Comparison of ENCODE assay signal across 8 cellular contexts in the genomic region with DNA sequence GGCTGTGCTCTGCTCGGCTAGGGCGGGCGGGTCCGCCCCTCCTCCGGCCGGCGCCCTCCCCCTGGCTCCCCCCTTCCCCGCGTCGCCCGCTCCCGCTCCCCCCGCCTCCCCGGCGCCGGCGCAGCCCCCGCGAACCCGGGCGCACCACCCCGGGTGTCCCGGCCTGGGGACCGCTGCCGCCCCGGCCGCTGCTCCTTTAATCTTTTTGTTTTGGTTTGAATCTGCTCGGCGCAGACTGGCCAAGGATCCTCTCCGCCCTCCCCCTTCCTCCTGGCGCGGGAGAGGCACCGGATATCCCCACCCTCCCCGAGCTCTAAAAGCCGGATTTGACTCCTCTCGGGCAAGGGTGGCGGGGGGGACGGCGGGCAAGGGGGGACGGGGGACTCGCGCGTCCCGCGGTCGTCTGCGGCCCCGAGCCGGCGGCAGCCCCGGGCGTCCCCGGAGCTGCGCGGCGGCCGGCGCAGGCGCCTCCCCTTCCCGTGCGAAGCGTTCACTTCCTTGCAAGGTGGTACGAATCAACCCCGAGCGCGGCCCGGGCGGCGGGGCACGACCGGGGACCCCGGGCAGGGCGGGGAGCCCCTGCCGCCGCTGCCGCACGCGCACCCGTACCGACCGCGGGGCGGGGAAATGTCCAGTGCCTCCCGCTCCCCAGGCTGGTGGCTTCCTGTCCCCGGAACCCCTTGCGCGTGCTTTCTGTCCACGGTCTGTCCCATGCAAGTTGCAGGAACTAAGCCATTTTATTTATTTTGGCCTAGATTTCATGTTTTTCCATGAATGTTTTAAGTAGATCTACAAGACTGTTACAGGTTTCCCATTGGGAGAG. TPM values are rescaled to one million over a fixed set of nuclear protein-coding genes. Genes with fewer than 3 reads are reported as not detected.
A peak's percentile ranks its signal among the peaks of the same experiment; 100 is the strongest.
DNase-seq lines count a peak whose midpoint lies in the region; ATAC-seq and TF ChIP-seq lines count a peak whose summit lies in the region.

A gene with protein sequence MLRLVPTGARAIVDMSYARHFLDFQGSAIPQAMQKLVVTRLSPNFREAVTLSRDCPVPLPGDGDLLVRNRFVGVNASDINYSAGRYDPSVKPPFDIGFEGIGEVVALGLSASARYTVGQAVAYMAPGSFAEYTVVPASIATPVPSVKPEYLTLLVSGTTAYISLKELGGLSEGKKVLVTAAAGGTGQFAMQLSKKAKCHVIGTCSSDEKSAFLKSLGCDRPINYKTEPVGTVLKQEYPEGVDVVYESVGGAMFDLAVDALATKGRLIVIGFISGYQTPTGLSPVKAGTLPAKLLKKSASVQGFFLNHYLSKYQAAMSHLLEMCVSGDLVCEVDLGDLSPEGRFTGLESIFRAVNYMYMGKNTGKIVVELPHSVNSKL (minus strand): TSS at position 11 of the 823 bp plus-strand sequence. CDS start 81 bp downstream, outside the sequence.

- H3K27ac ChIP-seq in DND-41 (ENCODE audit: low read length) (peak within 1 kb of the TSS; percentile 95), stomach (peak within 1 kb of the TSS; percentile 96 to 99 (median 98))
- peak within 1 kb of the TSS; percentile 90 for H3K27ac ChIP-seq in naive thymus-derived CD4-positive, alpha-beta T cell (ENCODE audit: low read depth, low read length)

- CTCF ChIA-PET in naive thymus-derived CD4-positive, alpha-beta T cell (lab: Charles Lee), result interaction anchor here (1.0 to 1.8 kb wide), 2 partner anchors 36 to 156 kb away, joined by 3 to 10 read pairs; no protein-coding TSS in a partner anchor

- H3K4me2 ChIP-seq in DND-41 (ENCODE audit: insufficient read depth, low read length), result peak within 1 kb of the TSS; percentile 97

- H3K27me3 ChIP-seq in DND-41 (ENCODE audit: insufficient read depth, low read length, poor library complexity), result no peaks in the 10 kb centered on the region
- H3K27me3 ChIP-seq in naive thymus-derived CD4-positive, alpha-beta T cell (ENCODE audit: control insufficient read depth in 2 of 2, insufficient read depth in 2 of 2, low read length in 2 of 2), result no peaks in the 10 kb centered on the region
- H3K27me3 ChIP-seq in stomach, result peaks cover 0 to 7% (median 0%) of the 10 kb centered on the region in 3 donors

- H3K9ac ChIP-seq in DND-41 (ENCODE audit: low read depth, low read length), result peak within 1 kb of the TSS; percentile 85

- peaks cover 35% of the 10 kb centered on the region for H3K4me1 Mint-ChIP-seq in activated T-helper 17 cell treated with anti-CD3 and anti-CD28 coated beads, Interleukin-2, amount 50 U/mL, for 72 hours
- H3K4me1 Mint-ChIP-seq in naive thymus-derived CD4-positive, alpha-beta T cell, result peaks cover 48 to 67% (median 56%) of the 10 kb centered on the region in 7 donors

- TF ChIP-seq CTCF in DND-41 (IDR thresholded peaks at IDR 0.05; ENCODE audit: borderline replicate concordance, extremely low read depth, low read length, poor library complexity, severe bottlenecking) (no peak), stomach (IDR thresholded peaks at IDR 0.05) (no peak)

- H3K4me1 ChIP-seq in DND-41 (ENCODE audit: insufficient read depth, low read length), result peaks cover 59% of the 10 kb centered on the region
- peaks cover 26 to 33% of the 10 kb centered on the region in 2 donors for H3K4me1 ChIP-seq in naive thymus-derived CD4-positive, alpha-beta T cell (ENCODE audit: control insufficient read depth in 2 of 2, insufficient read depth in 2 of 2, low read length in 2 of 2)
- peaks cover 43 to 65% (median 57%) of the 10 kb centered on the region in 4 donors for H3K4me1 ChIP-seq in stomach

- TF ChIP-seq EP300 in stomach (IDR thresholded peaks at IDR 0.05), result no peak

- H3K9me3 Mint-ChIP-seq in activated T-helper 17 cell treated with anti-CD3 and anti-CD28 coated beads, Interleukin-2, amount 50 U/mL, for 72 hours, result no peaks in the 10 kb centered on the region
- peaks cover 0 to 5% (median 0%) of the 10 kb centered on the region in 11 donors for H3K9me3 Mint-ChIP-seq in naive thymus-derived CD4-positive, alpha-beta T cell

- peak within 1 kb of the TSS; percentile 100 for H3K4me3 Mint-ChIP-seq in activated T-helper 17 cell treated with anti-CD3 and anti-CD28 coated beads, Interleukin-2, amount 50 U/mL, for 72 hours
- H3K4me3 Mint-ChIP-seq in naive thymus-derived CD4-positive, alpha-beta T cell, result peak within 1 kb of the TSS; percentile 96 to 100 (median 99)

- no peaks in the 10 kb centered on the region for H3K27me3 Mint-ChIP-seq in activated T-helper 17 cell treated with anti-CD3 and anti-CD28 coated beads, Interleukin-2, amount 50 U/mL, for 72 hours
- H3K27me3 Mint-ChIP-seq in naive thymus-derived CD4-positive, alpha-beta T cell, result peaks cover 0 to 36% (median 0%) of the 10 kb centered on the region in 5 donors

- H3K4me3 ChIP-seq in DND-41 (ENCODE audit: low read depth in 1 of 2, low read length in 2 of 2) (peak within 1 kb of the TSS; percentile 73 to 96), stomach (peak within 1 kb of the TSS; percentile 80 to 97 (median 89))
- H3K4me3 ChIP-seq in naive thymus-derived CD4-positive, alpha-beta T cell (ENCODE audit: low read length), result peak within 1 kb of the TSS; percentile 89

- DNase-seq in DND-41 (peak; percentile 92), Kasumi-1 (lab: John Stamatoyannopoulos, UW) (peak; percentile 80 to 84), RPMI8226 (peak; percentile 92), fibroblast of gingiva (ENCODE audit: low read depth) (peak; percentile 90), stomach (peak; percentile 78)
- DNase-seq in naive thymus-derived CD4-positive, alpha-beta T cell, result peak; percentile 55 to 78 (median 74)

- ATAC-seq in DND-41 (ENCODE audit: insufficient read depth, low read depth) (peak; percentile 66), GM21825 (IDR thresholded peaks at IDR 0.05; ENCODE audit: unreplicated experiment) (peak; percentile 46)
- ATAC-seq in activated T-helper 17 cell treated with anti-CD3 and anti-CD28 coated beads, Interleukin-2, amount 50 U/mL, for 72 hours (replicated peaks), result peak; percentile 60
- ATAC-seq in naive thymus-derived CD4-positive, alpha-beta T cell, result peak; percentile 67

- H3K9me3 ChIP-seq in DND-41 (ENCODE audit: insufficient read depth, low read length, severe bottlenecking), result no peaks in the 10 kb centered on the region
- H3K9me3 ChIP-seq in naive thymus-derived CD4-positive, alpha-beta T cell (ENCODE audit: control insufficient read depth in 2 of 3, low read length in 3 of 3), result no peaks in the 10 kb centered on the region
- no peaks in the 10 kb centered on the region for H3K9me3 ChIP-seq in stomach

- H3K79me2 ChIP-seq in DND-41 (ENCODE audit: insufficient read depth, low read length), result peaks cover 86% of the 10 kb centered on the region

- intact Hi-C loops in naive thymus-derived CD4-positive, alpha-beta T cell (cut with micrococcal nuclease), result loop anchor here (1.0 to 5.0 kb wide), 10 partner anchors 49 to 1613 kb away; a partner anchor contains a TSS
- intact Hi-C loops in stomach (cut with DNase I; ENCODE audit: low total_unique reads), result no loop called here

- WGBS in stomach, 5 donors, result 0 to 2% (median 0%) methylated on average over 18 to 88 of the region's 88 CpGs

- H4K20me1 ChIP-seq in DND-41 (ENCODE audit: insufficient read depth, low read length), result peaks cover 36% of the 10 kb centered on the region

- peak within 1 kb of the TSS; percentile 79 for H2AFZ ChIP-seq in DND-41 (ENCODE audit: low read depth, low read length)

- peaks cover 14% of the 10 kb centered on the region; the same call in 1 of the 2 replicates for H3K36me3 ChIP-seq in DND-41 (ENCODE audit: insufficient read depth, low read length)
- H3K36me3 ChIP-seq in naive thymus-derived CD4-positive, alpha-beta T cell (ENCODE audit: control insufficient read depth in 2 of 3, insufficient read depth in 3 of 3, low read length in 3 of 3), result peaks cover 0 to 5% (median 0%) of the 10 kb centered on the region in 3 experiments
- H3K36me3 ChIP-seq in stomach, result no peaks in the 10 kb centered on the region

- H3K36me3 Mint-ChIP-seq in activated T-helper 17 cell treated with anti-CD3 and anti-CD28 coated beads, Interleukin-2, amount 50 U/mL, for 72 hours (ENCODE audit: low read depth), result peaks cover 21% of the 10 kb centered on the region
- H3K36me3 Mint-ChIP-seq in naive thymus-derived CD4-positive, alpha-beta T cell, result peaks cover 0 to 11% (median 5%) of the 10 kb centered on the region in 5 donors

- TF ChIP-seq POLR2A in stomach (IDR thresholded peaks at IDR 0.05), result no peak

- POLR2A ChIA-PET in naive thymus-derived CD4-positive, alpha-beta T cell (lab: Charles Lee), result interaction anchor here (0.6 to 7.5 kb wide), 18 partner anchors 9 to 611 kb away, joined by 3 to 91 read pairs (median 6); a partner anchor contains a TSS

- peak within 1 kb of the TSS; percentile 98 for H3K27ac Mint-ChIP-seq in activated T-helper 17 cell treated with anti-CD3 and anti-CD28 coated beads, Interleukin-2, amount 50 U/mL, for 72 hours
- H3K27ac Mint-ChIP-seq in naive thymus-derived CD4-positive, alpha-beta T cell, result peak within 1 kb of the TSS; percentile 94 to 99 (median 98)

RNA-seq across cellular contexts. Expression of the gene that starts here (rescaled TPM):
- 10 to 100 TPM; 20.9 to 27.3 TPM for total RNA-seq in activated T-helper 17 cell treated with anti-CD3 and anti-CD28 coated beads, Interleukin-2, amount 50 U/mL, for 72 hours
- total RNA-seq in naive thymus-derived CD4-positive, alpha-beta T cell, result 10 to 100 TPM; 25.1 to 59.1 (median 31.7) TPM
- 10 to 100 TPM; 17.0 to 25.5 TPM for polyA plus RNA-seq in naive thymus-derived CD4-positive, alpha-beta T cell
- 10 to 100 TPM; 10.4 to 45.5 (median 19.3) TPM for total RNA-seq in stomach
- polyA plus RNA-seq in stomach, result 10 to 100 TPM in 2 of 3 donors, 1 to 10 TPM in 1; 9.9 to 13.8 (median 10.6) TPM

Comparison
In these comparisons a context has a peak if more than half of its experiments do, and no peak if none do; other contexts are left out.
1. Peak in every context shown above with its lines: DNase-seq, ATAC-seq, H3K4me3 ChIP-seq and H3K27ac ChIP-seq.